26 cellular contexts compared by ENCODE assay signal in the genomic region with DNA sequence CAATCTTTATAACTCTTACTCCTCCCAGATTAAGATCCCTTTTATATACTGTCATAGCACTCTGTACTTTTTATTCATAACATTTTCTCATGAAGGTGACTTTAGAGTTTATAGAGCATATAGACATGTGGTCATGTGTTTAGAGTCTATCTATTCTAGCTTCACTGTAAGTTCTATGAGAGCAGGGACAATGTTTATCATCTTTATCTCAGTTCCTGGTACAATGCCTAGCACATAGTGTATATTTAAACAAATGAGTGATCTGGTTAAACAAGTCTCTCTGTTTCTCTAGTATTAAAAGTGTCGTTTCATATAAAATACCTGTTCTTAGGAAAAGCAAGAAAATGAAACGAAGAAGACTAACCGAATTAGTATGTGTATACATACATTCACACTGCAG. TPM values are rescaled to one million over a fixed set of nuclear protein-coding genes. Genes with fewer than 3 reads are reported as not detected.
"Had no signal": no experiment of that assay in that cellular context is flagged by ENCODE, and none has a peak within 500 bp of the region (broad histone marks: within the 10 kb centered on the region; RNA-seq: fewer than 3 reads in every experiment).

No MANE protein-coding gene starts in this region.

- ATAC-seq: HepG2, Right ventricle myocardium inferior, SK-N-SH treated with all-trans-retinoic acid at 6 μM for 48 hours had no signal

- H3K4me1 ChIP-seq: SJCRH30 had no signal

- DNase-seq: IMR-90, Karpas-422, KG1, MM.1S, NCI-H1092 treated with DMSO at 0.1 percent for 48 hours, NCI-H1436, NCI-H187, NCI-H2029, NCI-H2081 treated with DMSO at 0.1 percent for 48 hours, NCI-H2171, NCI-H226, NCI-H446, NCI-H510A, NCI-H524 treated with DMSO at 0.1 percent for 48 hours, NCI-H774, PC-9, Peyer's patch, SHP77 treated with DMSO at 0.1 percent for 48 hours, SJCRH30 had no signal

- H3K27me3 ChIP-seq: Peyer's patch, SJCRH30 had no signal

- H3K36me3 ChIP-seq: Peyer's patch, SJCRH30 had no signal

- H3K9me3 ChIP-seq: SJCRH30 had no signal

- H3K27ac ChIP-seq: PC-9, Peyer's patch, SJCRH30 had no signal

- H3K4me2 ChIP-seq: PC-9 had no signal

- H3K4me3 ChIP-seq: PC-9, Peyer's patch, SJCRH30 had no signal

- FAIRE-seq: HepG2 had no signal

- H2AFZ ChIP-seq: PC-9 had no signal

RNA-seq across cellular contexts. Expression of a gene that starts 3.2 kb away (rescaled TPM):
- total RNA-seq: HepG2, HT1080, IMR-90, OCI-LY7, PC-9, RPMI7951, SJCRH30 had no signal

RNA-seq across cellular contexts. Expression of a gene that starts 13.4 kb away (rescaled TPM):
- total RNA-seq: HepG2, HT1080, IMR-90, M059J, OCI-LY7, PC-9, Peyer's patch, Right ventricle myocardium inferior, SJCRH30 had no signal

RNA-seq across cellular contexts. Expression of a gene that starts 29.5 kb away (rescaled TPM):
- total RNA-seq: HT1080, IMR-90, OCI-LY7, SJCRH30 had no signal
